Comparison of ENCODE assay signal across 22 cellular contexts in the genomic region with DNA sequence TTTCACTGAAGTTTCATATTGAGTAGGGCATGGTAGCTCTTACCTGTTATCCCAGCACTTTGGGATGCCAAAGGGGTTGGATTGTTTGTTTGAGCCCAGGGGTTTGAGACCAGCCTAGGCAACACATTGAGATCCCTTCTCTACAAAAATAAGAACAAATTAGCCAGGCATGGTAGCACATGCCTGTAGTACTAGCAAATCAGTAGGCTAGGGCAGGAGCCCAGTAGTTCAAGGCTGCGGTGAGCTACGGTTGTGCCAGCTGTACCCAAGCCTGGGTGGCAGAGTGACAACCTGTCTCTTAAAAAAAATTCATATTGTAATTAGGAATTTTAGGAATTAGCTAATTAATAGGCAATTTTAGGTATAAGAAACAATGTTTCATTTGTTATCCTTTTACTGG.
A peak's percentile ranks its signal among the peaks of the same experiment; 100 is the strongest.
DNase-seq lines count a peak whose midpoint lies in the region; ATAC-seq and TF ChIP-seq lines count a peak whose summit lies in the region.
"Had no signal": no experiment of that assay in that cellular context is flagged by ENCODE, and none has a peak within 500 bp of the region (broad histone marks: within the 10 kb centered on the region; RNA-seq: fewer than 3 reads in every experiment).

No MANE protein-coding gene starts in this region.

- peaks cover 52% of the 10 kb centered on the region for H3K4me1 Mint-ChIP-seq in stimulated activated naive CD8-positive, alpha-beta T cell treated with anti-CD3 and anti-CD28 coated beads, Interleukin-15, Interleukin-2, amounts not matched to agents 100 ng/mL and 50 ng/mL, for 24 hours (ENCODE audit: low read depth)
- H3K4me1 Mint-ChIP-seq in central memory CD8-positive, alpha-beta T cell = peaks cover 37% of the 10 kb centered on the region

- ATAC-seq in stimulated activated naive CD8-positive, alpha-beta T cell treated with anti-CD3 and anti-CD28 coated beads, Interleukin-15, Interleukin-2, amounts not matched to agents 100 U/mL and 50 U/mL, for 24 hours = no peak
- peak; percentile 10 for ATAC-seq in central memory CD8-positive, alpha-beta T cell (replicated peaks; ENCODE audit: extremely low read depth, poor library complexity, severe bottlenecking)
- ATAC-seq in GM21528 (IDR thresholded peaks at IDR 0.05; ENCODE audit: low FRiP score, unreplicated experiment) = no peak
- no peak for ATAC-seq in HG03108 (IDR thresholded peaks at IDR 0.05; ENCODE audit: unreplicated experiment)

- H3K4me3 Mint-ChIP-seq in stimulated activated naive CD8-positive, alpha-beta T cell treated with anti-CD3 and anti-CD28 coated beads, Interleukin-15, Interleukin-2, amounts not matched to agents 100 ng/mL and 50 ng/mL, for 24 hours = no peak overlapping the region
- no peak overlapping the region for H3K4me3 Mint-ChIP-seq in central memory CD8-positive, alpha-beta T cell
- H3K4me3 Mint-ChIP-seq: HFFc6, IgD-negative memory B cell had no signal

- DNase-seq in stimulated activated naive CD8-positive, alpha-beta T cell treated with anti-CD3 and anti-CD28 coated beads, Interleukin-15, Interleukin-2, amounts not matched to agents 100 U/mL and 50 U/mL, for 24 hours = no peak
- DNase-seq in RWPE1 (ENCODE audit: low spot score) (no peak), NCI-H526 (lab: John Stamatoyannopoulos, UW) (no peak)
- no peak for DNase-seq in central memory CD8-positive, alpha-beta T cell (ENCODE audit: low spot score in 2 of 2)
- DNase-seq: AML-193; Caco-2; HFFc6; Kasumi-1; MM.1S; NCI-H1092; NCI-H1436 treated with DMSO at 0.1 percent for 48 hours; NCI-H2081 treated with DMSO at 0.1 percent for 48 hours; NCI-H446 treated with DMSO at 0.1 percent for 48 hours; NK-92 treated with Interleukin-12 subunit alpha and Interleukin-12 subunit beta, amount 100 ng/mL, for 24 hours; Peyer's patch; Right ventricle myocardium superior; SW 1271 had no signal

- H3K9me3 Mint-ChIP-seq in stimulated activated naive CD8-positive, alpha-beta T cell treated with anti-CD3 and anti-CD28 coated beads, Interleukin-15, Interleukin-2, amounts not matched to agents 100 ng/mL and 50 ng/mL, for 24 hours = no peaks in the 10 kb centered on the region
- no peaks in the 10 kb centered on the region for H3K9me3 Mint-ChIP-seq in central memory CD8-positive, alpha-beta T cell
- H3K9me3 Mint-ChIP-seq: HFFc6, IgD-negative memory B cell had no signal

- no peak for TF ChIP-seq CTCF in RWPE1 (conservative IDR thresholded peaks at IDR 0.05; ENCODE audit: low read depth)

- peak overlapping the region; percentile 59 for H3K27ac ChIP-seq in RWPE1
- H3K27ac ChIP-seq: HL-60, Peyer's patch had no signal

- POLR2A ChIA-PET in RWPE1 (lab: Yijun Ruan, JAX; ENCODE audit: low non-redundant PET) = no interaction called here

- peaks cover 46% of the 10 kb centered on the region for H3K36me3 Mint-ChIP-seq in stimulated activated naive CD8-positive, alpha-beta T cell treated with anti-CD3 and anti-CD28 coated beads, Interleukin-15, Interleukin-2, amounts not matched to agents 100 ng/mL and 50 ng/mL, for 24 hours (ENCODE audit: low read depth)
- H3K36me3 Mint-ChIP-seq in central memory CD8-positive, alpha-beta T cell (ENCODE audit: insufficient read depth) = peaks cover 61% of the 10 kb centered on the region

- CTCF ChIA-PET in RWPE1 (lab: Yijun Ruan, JAX) = interaction anchor here (0.6 to 1.0 kb wide), 2 partner anchors 10 to 14 kb away, joined by 3 read pairs; no protein-coding TSS in a partner anchor

- peak overlapping the region; percentile 61 for H3K27ac Mint-ChIP-seq in stimulated activated naive CD8-positive, alpha-beta T cell treated with anti-CD3 and anti-CD28 coated beads, Interleukin-15, Interleukin-2, amounts not matched to agents 100 ng/mL and 50 ng/mL, for 24 hours
- no peak overlapping the region for H3K27ac Mint-ChIP-seq in central memory CD8-positive, alpha-beta T cell (ENCODE audit: low read depth)
- H3K27ac Mint-ChIP-seq: HFFc6, IgD-negative memory B cell had no signal

- H3K27me3 Mint-ChIP-seq in stimulated activated naive CD8-positive, alpha-beta T cell treated with anti-CD3 and anti-CD28 coated beads, Interleukin-15, Interleukin-2, amounts not matched to agents 100 ng/mL and 50 ng/mL, for 24 hours = no peaks in the 10 kb centered on the region
- no peaks in the 10 kb centered on the region for H3K27me3 Mint-ChIP-seq in central memory CD8-positive, alpha-beta T cell
- H3K27me3 Mint-ChIP-seq: IgD-negative memory B cell had no signal
